ENCODE assay signal across 14 cellular contexts in the genomic region with DNA sequence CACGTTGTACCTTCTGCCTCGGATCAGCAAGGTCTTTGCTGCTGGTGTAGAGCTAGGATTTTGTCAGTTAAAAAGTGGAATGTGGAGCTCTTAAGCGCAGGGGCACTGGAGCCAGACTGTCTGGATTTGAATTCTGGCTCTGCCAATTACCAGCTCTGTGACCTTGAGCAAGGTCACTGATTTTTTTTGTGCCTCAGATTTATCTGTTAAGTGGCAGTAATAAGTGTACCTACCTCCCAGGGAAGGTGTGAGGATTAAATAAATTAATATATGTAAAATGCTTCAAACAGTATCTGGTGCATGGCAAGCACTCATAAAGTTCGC. TPM values are rescaled to one million over a fixed set of nuclear protein-coding genes. Genes with fewer than 3 reads are reported as not detected.
DNase-seq lines count a peak whose midpoint lies in the region; ATAC-seq and TF ChIP-seq lines count a peak whose summit lies in the region.
"Had no signal": no experiment of that assay in that cellular context is flagged by ENCODE, and none has a peak within 500 bp of the region (broad histone marks: within the 10 kb centered on the region; RNA-seq: fewer than 3 reads in every experiment).

No MANE protein-coding gene starts in this region.

- no peaks in the 10 kb centered on the region for H3K36me3 Mint-ChIP-seq in activated naive CD8-positive, alpha-beta T cell

- DNase-seq in cardiac muscle cell (ENCODE audit: low read depth in 1 of 2, low spot score in 1 of 2) (peak in 1 of 2 donors; percentile 82), left ventricle myocardium inferior (no peak), NCI-H1694 (lab: John Stamatoyannopoulos, UW) (peak; percentile 64), mesenteric fat pad (ENCODE audit: low spot score) (no peak), left lung (no peak)
- DNase-seq: activated CD4-positive, alpha-beta memory T cell treated with anti-CD3 and anti-CD28 coated beads, Interleukin-2, amount 10 ng/mL, durations not matched to agents 7 days and 5 days; aorta had no signal

- no peaks in the 10 kb centered on the region for H3K9me3 ChIP-seq in cardiac muscle cell (ENCODE audit: low read depth)
- H3K9me3 ChIP-seq in left ventricle myocardium inferior (replicated peaks), result no peaks in the 10 kb centered on the region
- no peaks in the 10 kb centered on the region for H3K9me3 ChIP-seq in skeletal muscle satellite cell (replicated peaks; ENCODE audit: low read length)
- H3K9me3 ChIP-seq in left lung, result no peaks in the 10 kb centered on the region
- H3K9me3 ChIP-seq: SJSA1 had no signal

- H3K36me3 ChIP-seq in cardiac muscle cell (no peaks in the 10 kb centered on the region), left ventricle myocardium inferior (no peaks in the 10 kb centered on the region), skeletal muscle satellite cell (ENCODE audit: insufficient read depth, low read length) (no peaks in the 10 kb centered on the region), left lung (no peaks in the 10 kb centered on the region)
- H3K36me3 ChIP-seq: SJSA1 had no signal

- peaks cover 25% of the 10 kb centered on the region for H3K4me1 Mint-ChIP-seq in activated naive CD8-positive, alpha-beta T cell (ENCODE audit: low read depth)

- no peaks in the 10 kb centered on the region for H3K9me3 Mint-ChIP-seq in activated naive CD8-positive, alpha-beta T cell (ENCODE audit: low read depth)
- H3K9me3 Mint-ChIP-seq: activated CD4-positive, alpha-beta memory T cell treated with anti-CD3 and anti-CD28 coated beads, Interleukin-2, amount 10 ng/mL, durations not matched to agents 7 days and 5 days had no signal

- H3K4me3 ChIP-seq in cardiac muscle cell (peak overlapping the region; percentile 0), left ventricle myocardium inferior (no peak overlapping the region), skeletal muscle satellite cell (ENCODE audit: low read length) (no peak overlapping the region), left lung (no peak overlapping the region)
- H3K4me3 ChIP-seq: SJSA1 had no signal

- H3K27ac Mint-ChIP-seq in activated naive CD8-positive, alpha-beta T cell, result peak overlapping the region; percentile 30
- H3K27ac Mint-ChIP-seq: activated CD4-positive, alpha-beta memory T cell treated with anti-CD3 and anti-CD28 coated beads, Interleukin-2, amount 10 ng/mL, durations not matched to agents 7 days and 5 days had no signal

- ATAC-seq in HG03521 (IDR thresholded peaks at IDR 0.05; ENCODE audit: unreplicated experiment) (no peak), left lung (no peak)

- TF ChIP-seq CTCF in cardiac muscle cell (IDR thresholded peaks at IDR 0.05; ENCODE audit: low read depth, low read length) (no peak), left ventricle myocardium inferior (IDR thresholded peaks at IDR 0.05; ENCODE audit: borderline replicate concordance) (no peak), left lung (IDR thresholded peaks at IDR 0.05) (no peak)

- H3K27ac ChIP-seq in cardiac muscle cell (peak overlapping the region; percentile 87), left ventricle myocardium inferior (replicated peaks) (no peak overlapping the region), left lung (no peak overlapping the region)
- H3K27ac ChIP-seq: C4-2B, SJSA1 had no signal

- H3K4me3 Mint-ChIP-seq in activated naive CD8-positive, alpha-beta T cell, result peak overlapping the region; percentile 52
- H3K4me3 Mint-ChIP-seq: activated CD4-positive, alpha-beta memory T cell treated with anti-CD3 and anti-CD28 coated beads, Interleukin-2, amount 10 ng/mL, durations not matched to agents 7 days and 5 days had no signal

- H3K27me3 ChIP-seq in cardiac muscle cell, result no peaks in the 10 kb centered on the region
- peaks cover 5% of the 10 kb centered on the region for H3K27me3 ChIP-seq in left ventricle myocardium inferior (ENCODE audit: low read depth)
- peaks cover 11% of the 10 kb centered on the region for H3K27me3 ChIP-seq in skeletal muscle satellite cell (ENCODE audit: control insufficient read depth, insufficient read depth, low read length)
- H3K27me3 ChIP-seq in left lung, result peaks cover 0 to 13% of the 10 kb centered on the region in 2 donors
- H3K27me3 ChIP-seq: SJSA1 had no signal

- intact Hi-C loops in left ventricle myocardium inferior (cut with micrococcal nuclease) (loop anchor here (10.0 kb wide), 1 partner anchor 569 kb away; no protein-coding TSS in a partner anchor), left lung (cut with DNase I) (loop anchor here in 1 of 2 donors (10.0 kb wide), 1 partner anchor 569 kb away; no protein-coding TSS in a partner anchor)

- peaks cover 64% of the 10 kb centered on the region for H3K4me1 ChIP-seq in cardiac muscle cell (ENCODE audit: low read depth)
- H3K4me1 ChIP-seq in left ventricle myocardium inferior, result peaks cover 19% of the 10 kb centered on the region
- H3K4me1 ChIP-seq in skeletal muscle satellite cell (ENCODE audit: control insufficient read depth, insufficient read depth, low read length), result peaks cover 12% of the 10 kb centered on the region
- H3K4me1 ChIP-seq in left lung, result no peaks in the 10 kb centered on the region

- no peak overlapping the region for H3K9ac ChIP-seq in skeletal muscle satellite cell (ENCODE audit: low read depth, low read length)

- H3K27me3 Mint-ChIP-seq in activated naive CD8-positive, alpha-beta T cell, result peaks cover 11% of the 10 kb centered on the region

- peak overlapping the region; percentile 50 for H3K4me2 ChIP-seq in skeletal muscle satellite cell (ENCODE audit: low read length)

RNA-seq across cellular contexts. Expression of gene UBE2U, which starts 40.3 kb away (rescaled TPM):
- total RNA-seq in cardiac muscle cell, result 0.11 TPM in 1 of 2 replicates, not detected in the other
- 0.66 TPM in 1 of 2 replicates, not detected in the other for polyA plus RNA-seq in cardiac muscle cell
- total RNA-seq in left ventricle myocardium inferior, result 0.85 TPM
- total RNA-seq in skeletal muscle satellite cell (2012; rRNA removed), result not detected in 2 replicates
- total RNA-seq in mesenteric fat pad, result not detected
- not detected for total RNA-seq in left lung
- total RNA-seq: activated CD4-positive, alpha-beta memory T cell treated with anti-CD3 and anti-CD28 coated beads, Interleukin-2, amount 10 ng/mL, durations not matched to agents 7 days and 5 days; aorta; glomerular endothelial cell; liver; SJSA1 had no signal
- polyA plus RNA-seq: aorta, liver had no signal
